In the genomic region with DNA sequence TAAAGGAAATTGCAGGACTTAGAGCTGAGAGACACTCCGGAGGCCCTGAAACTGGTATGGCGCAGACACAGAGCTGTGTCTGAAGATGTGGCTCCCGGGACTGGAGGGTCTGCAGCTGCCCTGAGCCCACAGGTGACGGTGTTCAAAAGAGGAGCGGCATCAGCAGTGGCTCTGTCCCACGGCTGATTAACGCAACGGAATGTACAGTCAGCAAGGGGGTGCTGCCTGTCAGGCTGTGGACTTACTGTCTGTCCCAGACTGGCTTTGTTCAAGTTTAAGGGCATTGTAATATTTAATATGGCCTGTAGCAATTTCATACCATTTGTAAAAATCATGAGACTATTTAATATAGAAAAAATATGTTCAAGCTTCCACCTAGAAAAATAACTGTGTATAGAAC, we compare ENCODE assay signal across 1 cellular context.
TF ChIP-seq lines count a peak whose summit lies in the region.

No MANE protein-coding gene starts in this region.

TF ChIP-seq in HCT116, 20 proteins besides CTCF, POLR2A, EP300 and RAD21 (continued from another document):
- TF ChIP-seq, protein P1, sequence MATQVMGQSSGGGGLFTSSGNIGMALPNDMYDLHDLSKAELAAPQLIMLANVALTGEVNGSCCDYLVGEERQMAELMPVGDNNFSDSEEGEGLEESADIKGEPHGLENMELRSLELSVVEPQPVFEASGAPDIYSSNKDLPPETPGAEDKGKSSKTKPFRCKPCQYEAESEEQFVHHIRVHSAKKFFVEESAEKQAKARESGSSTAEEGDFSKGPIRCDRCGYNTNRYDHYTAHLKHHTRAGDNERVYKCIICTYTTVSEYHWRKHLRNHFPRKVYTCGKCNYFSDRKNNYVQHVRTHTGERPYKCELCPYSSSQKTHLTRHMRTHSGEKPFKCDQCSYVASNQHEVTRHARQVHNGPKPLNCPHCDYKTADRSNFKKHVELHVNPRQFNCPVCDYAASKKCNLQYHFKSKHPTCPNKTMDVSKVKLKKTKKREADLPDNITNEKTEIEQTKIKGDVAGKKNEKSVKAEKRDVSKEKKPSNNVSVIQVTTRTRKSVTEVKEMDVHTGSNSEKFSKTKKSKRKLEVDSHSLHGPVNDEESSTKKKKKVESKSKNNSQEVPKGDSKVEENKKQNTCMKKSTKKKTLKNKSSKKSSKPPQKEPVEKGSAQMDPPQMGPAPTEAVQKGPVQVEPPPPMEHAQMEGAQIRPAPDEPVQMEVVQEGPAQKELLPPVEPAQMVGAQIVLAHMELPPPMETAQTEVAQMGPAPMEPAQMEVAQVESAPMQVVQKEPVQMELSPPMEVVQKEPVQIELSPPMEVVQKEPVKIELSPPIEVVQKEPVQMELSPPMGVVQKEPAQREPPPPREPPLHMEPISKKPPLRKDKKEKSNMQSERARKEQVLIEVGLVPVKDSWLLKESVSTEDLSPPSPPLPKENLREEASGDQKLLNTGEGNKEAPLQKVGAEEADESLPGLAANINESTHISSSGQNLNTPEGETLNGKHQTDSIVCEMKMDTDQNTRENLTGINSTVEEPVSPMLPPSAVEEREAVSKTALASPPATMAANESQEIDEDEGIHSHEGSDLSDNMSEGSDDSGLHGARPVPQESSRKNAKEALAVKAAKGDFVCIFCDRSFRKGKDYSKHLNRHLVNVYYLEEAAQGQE (IDR thresholded peaks at IDR 0.05; ENCODE audit: low read depth), result no peak
- TF ChIP-seq ELF1 (IDR thresholded peaks at IDR 0.05; ENCODE audit: borderline replicate concordance, low read depth) (no peak), SP1 (IDR thresholded peaks at IDR 0.05; ENCODE audit: low read depth) (no peak), JUND (IDR thresholded peaks at IDR 0.05) (no peak), FOSL1 (IDR thresholded peaks at IDR 0.05; ENCODE audit: low read depth) (no peak)
- TF ChIP-seq, protein P2, sequence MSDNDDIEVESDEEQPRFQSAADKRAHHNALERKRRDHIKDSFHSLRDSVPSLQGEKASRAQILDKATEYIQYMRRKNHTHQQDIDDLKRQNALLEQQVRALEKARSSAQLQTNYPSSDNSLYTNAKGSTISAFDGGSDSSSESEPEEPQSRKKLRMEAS (IDR thresholded peaks at IDR 0.05), result no peak
